Comparison of ENCODE assay signal across 26 cellular contexts in the genomic region with DNA sequence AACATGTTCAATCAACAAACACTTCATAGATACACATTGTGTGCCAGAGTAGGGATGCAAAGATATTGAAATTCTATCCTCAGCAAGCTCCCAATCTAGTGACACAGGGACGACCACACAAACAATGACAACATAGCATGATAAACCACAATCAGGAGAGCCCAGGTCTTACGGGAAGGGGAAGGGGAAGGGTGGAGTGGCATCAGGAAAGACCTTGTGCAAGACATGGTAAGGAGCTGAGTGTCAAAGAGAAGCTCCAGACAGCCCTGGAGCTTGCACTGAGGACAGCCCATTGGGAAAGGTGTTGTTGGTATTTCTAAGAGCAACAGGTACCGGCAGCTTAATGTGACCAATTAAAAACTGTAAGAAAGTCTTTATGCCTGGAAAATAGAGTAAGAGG.
"Had no signal": no experiment of that assay in that cellular context is flagged by ENCODE, and none has a peak within 500 bp of the region (broad histone marks: within the 10 kb centered on the region; RNA-seq: fewer than 3 reads in every experiment).

No MANE protein-coding gene starts in this region.

- ATAC-seq: left cardiac atrium; left lung; mucosa of descending colon; natural killer cell treated with Interleukin-12 subunit alpha and Interleukin-12 subunit beta and Interleukin-15 and Interleukin-18, amount 100 ng/mL, for 72 hours; sciatic nerve; stimulated activated naive CD8-positive, alpha-beta T cell treated with anti-CD3 and anti-CD28 coated beads, Interleukin-15, amount 100 ng/mL, for 72 hours had no signal

- H3K4me1 ChIP-seq: esophagus squamous epithelium, neural progenitor cell, parathyroid adenoma, suprapubic skin, transverse colon, vagina had no signal

- H3K4me3 ChIP-seq: esophagus squamous epithelium, heart right ventricle, left lung, mucosa of descending colon, neural progenitor cell, smooth muscle cell, suprapubic skin, transverse colon, vagina had no signal

- DNase-seq: dermis blood vessel endothelial cell; effector memory CD4-positive, alpha-beta T cell; esophagus squamous epithelium; foreskin melanocyte; glutamatergic neuron; heart right ventricle; hippocampal formation; left cardiac atrium; left lung; mesenchymal stem cell; mucosa of descending colon; naive B cell; stimulated activated CD4-positive, alpha-beta T cell treated with anti-CD3 and anti-CD28 coated beads, Interleukin-12 subunit alpha, Interleukin-12 subunit beta, amount 100 ng/mL, for 4 hours; stimulated activated CD4-positive, alpha-beta T cell treated with anti-CD3 and anti-CD28 coated beads, Interleukin-1b, Interleukin-23, amount 100 ng/mL, for 48 hours; stimulated activated CD4-positive, alpha-beta T cell treated with anti-CD3 and anti-CD28 coated beads, Interleukin-4, amount 100 ng/mL, for 1 hour; stimulated activated CD8-positive, alpha-beta memory T cell treated with anti-CD3 and anti-CD28 coated beads, Interleukin-4, amount 100 ng/mL, for 48 hours; stimulated activated naive CD4-positive, alpha-beta T cell; stimulated activated naive CD8-positive, alpha-beta T cell treated with anti-CD3 and anti-CD28 coated beads, Interleukin-15, amount 100 ng/mL, for 72 hours; transverse colon had no signal

- H3K36me3 ChIP-seq: esophagus squamous epithelium, left lung, neural progenitor cell, suprapubic skin, transverse colon, vagina had no signal

- H3K27ac ChIP-seq: esophagus squamous epithelium, heart right ventricle, left lung, neural progenitor cell, parathyroid adenoma, suprapubic skin, transverse colon, vagina had no signal

- H3K9me3 ChIP-seq: esophagus squamous epithelium, heart right ventricle, left lung, mucosa of descending colon, suprapubic skin, transverse colon, vagina had no signal

- H3K27me3 ChIP-seq: esophagus squamous epithelium, heart right ventricle, left lung, neural progenitor cell, suprapubic skin, transverse colon, vagina had no signal
